ENCODE assay signal across 20 cellular contexts in genomic region chr12:15201456-15201855, GRCh38. TPM values are rescaled to one million over a fixed set of nuclear protein-coding genes. Genes with fewer than 3 reads are reported as not detected.
DNase-seq lines count a peak whose midpoint lies in the region; ATAC-seq, FAIRE-seq and TF ChIP-seq lines count a peak whose summit lies in the region.
"Had no signal": no experiment of that assay in that cellular context is flagged by ENCODE, and none has a peak within 500 bp of the region (broad histone marks: within the 10 kb centered on the region; RNA-seq: fewer than 3 reads in every experiment).

No MANE protein-coding gene starts in this region.

- H3K4me1 ChIP-seq in breast epithelium (peaks cover 0 to 12% of the 10 kb centered on the region in 2 donors), sigmoid colon (peaks cover 0 to 74% (median 64%) of the 10 kb centered on the region in 4 donors)
- H3K4me1 ChIP-seq: BLaER1 treated with 17β-estradiol and CSF1 and Interleukin-3, amounts not matched to agents 10 nM and 100 nM had no signal

- H3K27ac Mint-ChIP-seq in MCF 10A (ENCODE audit: low read depth, unreplicated experiment) (no peak overlapping the region), T-cell (no peak overlapping the region)
- H3K27ac Mint-ChIP-seq: CD8-positive, alpha-beta memory T cell; HFFc6 had no signal

- H3K27me3 Mint-ChIP-seq in MCF 10A (ENCODE audit: insufficient read depth, unreplicated experiment) (no peaks in the 10 kb centered on the region), T-cell (peaks cover 6 to 11% of the 10 kb centered on the region in 2 donors)

- H3K9me3 Mint-ChIP-seq in MCF 10A (ENCODE audit: unreplicated experiment) (no peaks in the 10 kb centered on the region), T-cell (no peaks in the 10 kb centered on the region)
- H3K9me3 Mint-ChIP-seq: CD8-positive, alpha-beta memory T cell; HFFc6 had no signal

- H3K27ac ChIP-seq in breast epithelium (peak overlapping the region; percentile 73 to 80), sigmoid colon (peak overlapping the region; percentile 4 to 77 (median 57))
- H3K27ac ChIP-seq: 22Rv1; BLaER1 treated with 17β-estradiol and CSF1 and Interleukin-3, amounts not matched to agents 10 nM and 100 nM; KMS-11 had no signal

- FAIRE-seq in frontal cortex (lab: Jason Lieb, UNC) = peak; percentile 97
- FAIRE-seq: HepG2 had no signal

- TF ChIP-seq EP300 in sigmoid colon (IDR thresholded peaks at IDR 0.05) = no peak

- ATAC-seq in T-cell (replicated peaks in 1 of 4) = no peak
- ATAC-seq: HepG2, PC-3 had no signal

- BruUV-seq in MCF 10A (replicated peaks; lab: Mats Ljungman, UMichigan) = no TSS peak

- H3K36me3 Mint-ChIP-seq in MCF 10A (ENCODE audit: insufficient read depth, unreplicated experiment) = peaks cover 16% of the 10 kb centered on the region
- H3K36me3 Mint-ChIP-seq in T-cell = no peaks in the 10 kb centered on the region
- H3K36me3 Mint-ChIP-seq: CD8-positive, alpha-beta memory T cell had no signal

- no peaks in the 10 kb centered on the region for H3K9me3 ChIP-seq in breast epithelium
- H3K9me3 ChIP-seq in sigmoid colon = no peaks in the 10 kb centered on the region
- H3K9me3 ChIP-seq: BLaER1 treated with 17β-estradiol and CSF1 and Interleukin-3, amounts not matched to agents 10 nM and 100 nM had no signal

- POLR2A ChIA-PET in MCF 10A (lab: Yijun Ruan, JAX) = no interaction called here
- POLR2A ChIA-PET in T-cell (lab: Charles Lee) = interaction anchor here in 1 of 2 donors (0.6 kb wide), 1 partner anchor 13 kb away, joined by 3 read pairs; no protein-coding TSS in a partner anchor

- CTCF ChIA-PET in MCF 10A (lab: Yijun Ruan, JAX) = interaction anchor here (1.0 to 3.1 kb wide), 2 partner anchors 20 to 37 kb away, joined by 3 to 17 read pairs; partner anchors contain the start of gene RERG
- CTCF ChIA-PET in T-cell (lab: Charles Lee) = interaction anchor here in 1 of 2 donors (0.6 to 1.0 kb wide), 2 partner anchors 77 to 206 kb away, joined by 3 to 8 read pairs; no protein-coding TSS in a partner anchor

- intact Hi-C loops in breast epithelium (cut with DNase I; ENCODE audit: low total_unique reads) = loop anchor here (10.0 kb wide), 1 partner anchor 47 kb away; no protein-coding TSS in a partner anchor
- intact Hi-C loops in MCF 10A (cut with micrococcal nuclease) = no loop called here
- intact Hi-C loops in sigmoid colon (cut with DNase I) = loop anchor here (10.0 kb wide), 1 partner anchor 1383 kb away; no protein-coding TSS in a partner anchor

- no peak overlapping the region for H3K4me3 Mint-ChIP-seq in MCF 10A (ENCODE audit: unreplicated experiment)
- H3K4me3 Mint-ChIP-seq in T-cell = no peak overlapping the region
- H3K4me3 Mint-ChIP-seq: CD8-positive, alpha-beta memory T cell; HFFc6 had no signal

- no peak for TF ChIP-seq POLR2A in breast epithelium (IDR thresholded peaks at IDR 0.05)
- TF ChIP-seq POLR2A in sigmoid colon (IDR thresholded peaks at IDR 0.05) = no peak

- in situ Hi-C loops in ACHN (cut with HindIII; ENCODE audit: low pct_ligation_motif_present, low pct_unique_long_range_greater_than_20kb, low sequenced_read_pairs) = no loop called here

- H3K36me3 ChIP-seq in breast epithelium (no peaks in the 10 kb centered on the region), sigmoid colon (no peaks in the 10 kb centered on the region)
- H3K36me3 ChIP-seq: BLaER1 treated with 17β-estradiol and CSF1 and Interleukin-3, amounts not matched to agents 10 nM and 100 nM had no signal

- H3K4me1 Mint-ChIP-seq in MCF 10A (ENCODE audit: insufficient read depth, unreplicated experiment) (peaks cover 15% of the 10 kb centered on the region), T-cell (no peaks in the 10 kb centered on the region)
- H3K4me1 Mint-ChIP-seq: CD8-positive, alpha-beta memory T cell had no signal

- no peak for DNase-seq in breast epithelium (ENCODE audit: low spot score in 2 of 2)
- no peak for DNase-seq in MCF 10A (ENCODE audit: unreplicated experiment)
- no peak for DNase-seq in frontal cortex (ENCODE audit: low spot score in 2 of 2)
- no peak for DNase-seq in sigmoid colon
- no peak for DNase-seq in ACHN
- no peak for DNase-seq in COLO668 (lab: John Stamatoyannopoulos, UW; ENCODE audit: unreplicated experiment)
- no peak for DNase-seq in T-cell
- no peak for DNase-seq in DMS53 (lab: John Stamatoyannopoulos, UW)
- DNase-seq: CD8-positive, alpha-beta memory T cell; HFFc6; NCI-H1092; NCI-H146; NCI-H2081; NCI-H510A treated with DMSO at 0.1 percent for 48 hours; PC-3 had no signal

- H3K27me3 ChIP-seq in breast epithelium (no peaks in the 10 kb centered on the region), sigmoid colon (no peaks in the 10 kb centered on the region)
- H3K27me3 ChIP-seq: BLaER1 treated with 17β-estradiol and CSF1 and Interleukin-3, amounts not matched to agents 10 nM and 100 nM had no signal

- H3K4me3 ChIP-seq in breast epithelium (no peak overlapping the region), sigmoid colon (no peak overlapping the region)
- H3K4me3 ChIP-seq: BLaER1 treated with 17β-estradiol and CSF1 and Interleukin-3, amounts not matched to agents 10 nM and 100 nM had no signal

- no peak for TF ChIP-seq CTCF in breast epithelium (IDR thresholded peaks at IDR 0.05)
- TF ChIP-seq CTCF in MCF 10A (IDR thresholded peaks at IDR 0.05; ENCODE audit: unreplicated experiment) = no peak
- no peak for TF ChIP-seq CTCF in sigmoid colon (IDR thresholded peaks at IDR 0.05)

RNA-seq across cellular contexts. Expression of gene RERG, which starts 19.8 kb away (rescaled TPM):
- total RNA-seq in breast epithelium (100 to 1,000 TPM in 1 of 3 donors, 10 to 100 TPM in 2; 16.3 to 126 (median 60.0) TPM), MCF 10A (2022) (7.6 and 16.5 TPM in 2 replicates), frontal cortex (1.6 TPM), sigmoid colon (100 to 1,000 TPM in 1 of 4 donors, 10 to 100 TPM in 3; 69.9 to 104 (median 78.3) TPM), T-cell (under 1 TPM in 2 of 5 donors, not detected in 3; 0.20 to 0.60 TPM)
- polyA plus RNA-seq in sigmoid colon = 1 to 10 TPM; 1.4 to 9.6 (median 4.8) TPM
- total RNA-seq: CD8-positive, alpha-beta memory T cell; HepG2; HFFc6; M059J; PC-3 had no signal
- polyA plus RNA-seq: CD8-positive, alpha-beta memory T cell; HepG2 had no signal
